In the genomic region with DNA sequence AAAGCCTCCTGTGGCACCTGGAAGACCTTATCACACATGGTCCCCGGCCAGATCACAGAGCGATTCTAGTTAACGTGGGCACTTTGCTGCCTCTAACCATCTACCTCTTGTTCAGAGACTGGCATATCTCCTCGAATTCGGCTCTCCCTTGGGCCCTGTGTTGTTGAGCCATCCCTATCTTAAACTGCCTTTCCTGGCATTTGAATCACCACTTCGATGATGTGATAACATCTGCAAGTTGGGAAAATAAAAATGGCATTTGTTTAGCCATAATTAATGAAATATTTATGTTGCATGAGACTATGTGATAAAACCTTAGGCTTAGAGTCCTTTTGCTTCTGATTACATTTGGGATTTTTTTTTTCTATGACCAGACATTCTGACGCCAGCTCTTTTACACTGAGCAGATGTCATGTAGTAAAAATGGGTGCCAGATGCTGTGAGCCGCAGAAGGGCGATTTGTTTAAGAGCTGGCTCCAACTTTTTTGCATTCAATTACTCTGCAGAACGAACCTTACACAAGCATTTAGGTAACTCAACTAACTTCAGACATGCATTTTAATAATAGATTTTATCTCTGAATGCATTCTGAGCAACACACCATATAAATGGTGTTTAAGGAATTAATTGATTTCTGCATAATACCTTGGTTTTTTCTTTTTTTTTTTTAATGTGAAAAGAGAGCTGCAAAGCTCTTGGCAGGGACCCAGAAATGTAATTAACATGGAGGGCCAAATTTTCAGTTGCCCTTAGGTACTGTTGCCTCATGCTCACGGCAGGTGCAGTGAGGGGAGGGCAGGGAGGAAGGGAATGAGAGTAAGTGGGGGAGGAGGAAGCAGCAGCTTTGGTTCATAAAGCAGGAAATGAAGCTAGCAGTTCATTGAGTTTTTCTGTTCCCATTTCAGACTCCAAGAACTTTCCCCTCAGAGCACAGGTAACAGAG, we compare ENCODE assay signal across 10 cellular contexts. TPM values are rescaled to one million over a fixed set of nuclear protein-coding genes. Genes with fewer than 3 reads are reported as not detected.
DNase-seq lines count a peak whose midpoint lies in the region; ATAC-seq, FAIRE-seq and TF ChIP-seq lines count a peak whose summit lies in the region.
"Had no signal": no experiment of that assay in that cellular context is flagged by ENCODE, and none has a peak within 500 bp of the region (broad histone marks: within the 10 kb centered on the region; RNA-seq: fewer than 3 reads in every experiment).

No MANE protein-coding gene starts in this region.

- no peak overlapping the region for H2AFZ ChIP-seq in astrocyte (ENCODE audit: low read depth, low read length)

- H3K27me3 Mint-ChIP-seq in astrocyte (ENCODE audit: low read depth, unreplicated experiment) (no peaks in the 10 kb centered on the region), endothelial cell (ENCODE audit: unreplicated experiment) (peaks cover 2% of the 10 kb centered on the region)
- no peaks in the 10 kb centered on the region for H3K27me3 Mint-ChIP-seq in activated CD4-positive, alpha-beta T cell treated with anti-CD3 and anti-CD28 coated beads for 36 hours

- H3K4me3 Mint-ChIP-seq in astrocyte (ENCODE audit: unreplicated experiment) (no peak overlapping the region), endothelial cell (ENCODE audit: unreplicated experiment) (no peak overlapping the region)
- H3K4me3 Mint-ChIP-seq in activated CD4-positive, alpha-beta T cell treated with anti-CD3 and anti-CD28 coated beads for 36 hours, result no peak overlapping the region
- H3K4me3 Mint-ChIP-seq: immature natural killer cell; T-helper 1 cell treated with Interleukin-12 subunit alpha and Interleukin-12 subunit beta and Interleukin-4 antibody, amounts not matched to agents 30 μg/mL and 1 μg/mL, for 36 hours had no signal

- no peaks in the 10 kb centered on the region for H4K20me1 ChIP-seq in astrocyte (ENCODE audit: insufficient read depth, low read length)

- H3K27ac Mint-ChIP-seq in astrocyte (ENCODE audit: unreplicated experiment) (no peak overlapping the region), endothelial cell (ENCODE audit: unreplicated experiment) (no peak overlapping the region)
- H3K27ac Mint-ChIP-seq in activated CD4-positive, alpha-beta T cell treated with anti-CD3 and anti-CD28 coated beads for 36 hours, result no peak overlapping the region
- H3K27ac Mint-ChIP-seq: immature natural killer cell; T-helper 1 cell treated with Interleukin-12 subunit alpha and Interleukin-12 subunit beta and Interleukin-4 antibody, amounts not matched to agents 30 μg/mL and 1 μg/mL, for 36 hours had no signal

- intact Hi-C loops in activated CD4-positive, alpha-beta T cell treated with anti-CD3 and anti-CD28 coated beads for 36 hours (cut with DNase I, micrococcal nuclease), result no loop called here
- intact Hi-C loops in kidney (cut with DNase I), result no loop called here

- CTCF ChIA-PET in activated CD4-positive, alpha-beta T cell treated with anti-CD3 and anti-CD28 coated beads for 36 hours (lab: Charles Lee), result interaction anchor here (0.9 to 1.4 kb wide), 4 partner anchors 9 to 280 kb away, joined by 3 to 6 read pairs (median 4); no protein-coding TSS in a partner anchor

- H3K9me3 ChIP-seq in astrocyte (ENCODE audit: insufficient read depth, low read depth, low read length) (no peaks in the 10 kb centered on the region), kidney (ENCODE audit: control insufficient read depth in 1 of 2, low read length in 2 of 2) (peaks cover 2 to 6% of the 10 kb centered on the region in 2 donors)

- no peak overlapping the region for H3K4me2 ChIP-seq in astrocyte (ENCODE audit: low read length)

- H3K36me3 ChIP-seq in astrocyte (ENCODE audit: insufficient read depth, low read length) (peaks cover 27% of the 10 kb centered on the region), kidney (ENCODE audit: control insufficient read depth in 1 of 2, insufficient read depth in 2 of 2, low read length in 2 of 2) (no peaks in the 10 kb centered on the region)

- POLR2A ChIA-PET in activated CD4-positive, alpha-beta T cell treated with anti-CD3 and anti-CD28 coated beads for 36 hours (lab: Charles Lee), result no interaction called here

- H3K4me3 ChIP-seq in astrocyte (ENCODE audit: insufficient read depth, low read depth, low read length) (no peak overlapping the region), kidney (ENCODE audit: low read length in 2 of 2) (no peak overlapping the region)

- TF ChIP-seq CTCF in astrocyte (IDR thresholded peaks at IDR 0.05; ENCODE audit: insufficient read depth, low read depth, low read length) (no peak), kidney (IDR thresholded peaks at IDR 0.05; ENCODE audit: borderline replicate concordance, extremely low read depth, insufficient read depth) (no peak), endothelial cell (IDR thresholded peaks at IDR 0.05; ENCODE audit: unreplicated experiment) (no peak)

- H3K4me1 ChIP-seq in astrocyte (ENCODE audit: insufficient read depth, low read length) (no peaks in the 10 kb centered on the region), kidney (ENCODE audit: control insufficient read depth in 1 of 2, insufficient read depth in 1 of 2, low read depth in 1 of 2, low read length in 2 of 2) (peaks cover 0 to 4% of the 10 kb centered on the region in 2 donors)

- H3K27ac ChIP-seq in astrocyte (ENCODE audit: low read depth, low read length) (no peak overlapping the region), kidney (ENCODE audit: low read depth in 2 of 2, low read length in 2 of 2) (no peak overlapping the region)

- no peak for ATAC-seq in activated CD4-positive, alpha-beta T cell treated with anti-CD3 and anti-CD28 coated beads for 36 hours

- H3K27me3 ChIP-seq in astrocyte (ENCODE audit: insufficient read depth, low read length), result no peaks in the 10 kb centered on the region

- H3K9ac ChIP-seq in astrocyte (ENCODE audit: low read length) (no peak overlapping the region), kidney (ENCODE audit: low read length in 2 of 2) (no peak overlapping the region)

- H3K9me3 Mint-ChIP-seq in astrocyte (ENCODE audit: unreplicated experiment) (peaks cover 2% of the 10 kb centered on the region), endothelial cell (ENCODE audit: unreplicated experiment) (no peaks in the 10 kb centered on the region)
- peaks cover 12% of the 10 kb centered on the region for H3K9me3 Mint-ChIP-seq in activated CD4-positive, alpha-beta T cell treated with anti-CD3 and anti-CD28 coated beads for 36 hours (ENCODE audit: low read depth)

- H3K4me1 Mint-ChIP-seq in astrocyte (ENCODE audit: low read depth, unreplicated experiment) (peaks cover 5% of the 10 kb centered on the region), endothelial cell (ENCODE audit: unreplicated experiment) (peaks cover 9% of the 10 kb centered on the region)
- H3K4me1 Mint-ChIP-seq in activated CD4-positive, alpha-beta T cell treated with anti-CD3 and anti-CD28 coated beads for 36 hours, result peaks cover 18% of the 10 kb centered on the region
- H3K4me1 Mint-ChIP-seq: immature natural killer cell had no signal

- H3K79me2 ChIP-seq in astrocyte (ENCODE audit: insufficient read depth, low read length), result no peaks in the 10 kb centered on the region

- H3K36me3 Mint-ChIP-seq in astrocyte (ENCODE audit: low read depth, unreplicated experiment) (peaks cover 14% of the 10 kb centered on the region), endothelial cell (ENCODE audit: low read depth, unreplicated experiment) (no peaks in the 10 kb centered on the region)
- no peaks in the 10 kb centered on the region for H3K36me3 Mint-ChIP-seq in activated CD4-positive, alpha-beta T cell treated with anti-CD3 and anti-CD28 coated beads for 36 hours (ENCODE audit: low read depth)

- FAIRE-seq in astrocyte (lab: Jason Lieb, UNC) (peak; percentile 13), kidney (lab: Jason Lieb, UNC) (no peak)

- DNase-seq in GM03348 (ENCODE audit: low spot score) (peak; percentile 57), NCI-H2029 treated with DMSO at 0.1 percent for 48 hours (lab: John Stamatoyannopoulos, UW) (peak; percentile 96), astrocyte (ENCODE audit: low read depth) (peak; percentile 79), renal cortical epithelial cell (ENCODE audit: low read depth) (peak; percentile 33), kidney (no peak), endothelial cell (ENCODE audit: low spot score) (no peak)
- no peak for DNase-seq in activated CD4-positive, alpha-beta T cell treated with anti-CD3 and anti-CD28 coated beads for 36 hours
- DNase-seq in stimulated activated CD8-positive, alpha-beta memory T cell treated with anti-CD3 and anti-CD28 coated beads, Interleukin-4, amount 100 ng/mL, for 48 hours, result no peak
- DNase-seq: immature natural killer cell had no signal

RNA-seq across cellular contexts. Expression of a gene that starts 58.3 kb away (rescaled TPM):
- total RNA-seq in astrocyte (106 TPM in 2 replicates), renal cortical epithelial cell (18.4 and 54.5 TPM in 2 replicates), kidney (80.3 TPM), endothelial cell (ENCODE audit: unreplicated experiment) (53.3 TPM)
- total RNA-seq in activated CD4-positive, alpha-beta T cell treated with anti-CD3 and anti-CD28 coated beads for 36 hours, result under 1 TPM; 0.11 to 0.14 TPM
- polyA plus RNA-seq in kidney (ENCODE audit: insufficient read depth, low read depth, low replicate concordance), result 25.1 TPM
- polyA plus RNA-seq: immature natural killer cell had no signal

Comparison
In these comparisons a context has a peak if more than half of its experiments do, and no peak if none do; other contexts are left out.
1. DNase-seq: peak in GM03348 (single experiment), NCI-H2029 treated with DMSO at 0.1 percent for 48 hours (single experiment), astrocyte (single experiment) and renal cortical epithelial cell (single experiment); none in activated CD4-positive, alpha-beta T cell treated with anti-CD3 and anti-CD28 coated beads for 36 hours (single experiment), kidney (single experiment), stimulated activated CD8-positive, alpha-beta memory T cell treated with anti-CD3 and anti-CD28 coated beads, Interleukin-4, amount 100 ng/mL, for 48 hours (single experiment) and endothelial cell (single experiment).
2. RNA of a gene that starts 58.3 kb away (total RNA-seq): 106 TPM in astrocyte, 80.3 TPM in kidney (single experiment), 18.4 to 54.5 TPM in renal cortical epithelial cell and 53.3 TPM in endothelial cell (single experiment); 0.11 to 0.14 TPM in activated CD4-positive, alpha-beta T cell treated with anti-CD3 and anti-CD28 coated beads for 36 hours; every median in the first group is over 10 times any median in the second.